8 cellular contexts compared by ENCODE assay signal in the genomic region with DNA sequence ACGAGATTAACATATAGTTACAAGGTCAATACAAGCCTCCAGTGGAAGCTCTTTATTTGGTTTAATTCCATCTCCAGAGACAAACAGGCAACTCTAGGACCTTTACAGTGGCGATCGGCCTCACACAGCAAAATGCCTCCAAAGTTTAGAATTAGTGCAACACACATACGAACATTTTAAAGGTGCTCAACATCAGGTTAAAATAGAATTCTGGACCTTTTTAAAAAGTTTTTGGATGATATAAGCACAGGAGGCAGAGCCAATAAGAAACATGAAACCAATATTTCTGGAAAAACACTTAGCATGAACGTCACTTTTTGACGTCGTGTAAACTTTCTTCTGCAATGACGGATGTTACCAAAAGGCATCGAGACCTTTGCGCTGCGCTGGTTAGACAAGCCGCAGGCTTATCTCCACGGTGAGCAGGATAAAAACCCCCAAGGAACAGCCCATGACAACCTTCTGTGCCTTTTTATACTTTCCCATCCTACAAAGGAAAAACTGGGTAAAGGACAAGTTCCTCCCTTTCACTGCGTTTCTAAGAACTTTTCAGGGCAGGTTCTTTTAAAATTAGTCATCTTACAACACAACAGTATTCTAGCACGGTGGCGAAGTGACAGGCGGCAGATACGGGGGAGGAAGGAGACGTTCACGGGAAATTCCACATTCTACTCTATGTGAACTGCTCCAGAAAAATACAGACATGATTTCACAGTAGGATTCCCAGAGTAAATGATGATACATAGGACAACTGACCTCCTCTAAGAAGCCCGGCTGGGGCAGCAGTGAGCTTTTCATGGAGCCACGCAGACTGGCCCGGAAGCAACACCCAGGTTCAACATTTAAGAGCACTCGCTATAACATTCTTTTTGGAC. TPM values are rescaled to one million over a fixed set of nuclear protein-coding genes. Genes with fewer than 3 reads are reported as not detected.
DNase-seq lines count a peak whose midpoint lies in the region; ATAC-seq, FAIRE-seq and TF ChIP-seq lines count a peak whose summit lies in the region.

No MANE protein-coding gene starts in this region.

- intact Hi-C loops in mammary epithelial cell (cut with micrococcal nuclease) = loop anchor here (5.0 kb wide), 1 partner anchor 75 kb away; no protein-coding TSS in a partner anchor
- intact Hi-C loops in sciatic nerve (cut with DNase I) = loop anchor here (10.0 kb wide), 2 partner anchors 167 to 347 kb away; a partner anchor contains a TSS

- TSS peak; percentile 37 for BruUV-seq in mammary epithelial cell (replicated peaks; lab: Mats Ljungman, UMichigan)

- peaks cover 50% of the 10 kb centered on the region for H3K4me1 Mint-ChIP-seq in nephron

- no peak overlapping the region for H3K4me3 ChIP-seq in mammary epithelial cell (replicated peaks in 1 of 3; ENCODE audit: insufficient read depth in 1 of 3, low read depth in 2 of 3, low read length in 3 of 3)

- no peak overlapping the region for H3K4me2 ChIP-seq in mammary epithelial cell (ENCODE audit: insufficient read depth, low read depth, low read length)

- CTCF ChIA-PET in mammary epithelial cell (lab: Charles Lee; ENCODE audit: low non-redundant PET) = no interaction called here

- H3K4me1 ChIP-seq in mammary epithelial cell (ENCODE audit: insufficient read depth, low read length) = peaks cover 22% of the 10 kb centered on the region

- DNase-seq in GM12892 (ENCODE audit: insufficient read length) (no peak), T follicular helper cell (ENCODE audit: low read depth) (peak; percentile 72), mammary epithelial cell (no peak), sciatic nerve (ENCODE audit: low spot score) (no peak), AG08395 (ENCODE audit: low spot score) (no peak), HK-2 (ENCODE audit: unreplicated experiment) (no peak)

- no peaks in the 10 kb centered on the region for H4K20me1 ChIP-seq in mammary epithelial cell (ENCODE audit: insufficient read depth, low read length)

- H2AFZ ChIP-seq in mammary epithelial cell (ENCODE audit: low read depth, low read length) = no peak overlapping the region

- no peaks in the 10 kb centered on the region for H3K9me3 Mint-ChIP-seq in nephron

- no peak for TF ChIP-seq CTCF in mammary epithelial cell (conservative IDR thresholded peaks at IDR 0.05 in 1 of 2, IDR thresholded peaks at IDR 0.05 in 1 of 2; ENCODE audit: extremely low read depth in 1 of 2, insufficient read depth in 1 of 2, low read depth in 1 of 2, low read length in 2 of 2)
- TF ChIP-seq CTCF in nephron (IDR thresholded peaks at IDR 0.05; ENCODE audit: unreplicated experiment in 3 of 3) = peak in 1 of 3 experiments; percentile 24

- dilution Hi-C loops in mammary epithelial cell (cut with HindIII; ENCODE audit: low sequenced_read_pairs) = no loop called here

- no peak overlapping the region for H3K9ac ChIP-seq in mammary epithelial cell (ENCODE audit: insufficient read depth, low read length)

- no peaks in the 10 kb centered on the region for H3K36me3 ChIP-seq in mammary epithelial cell (ENCODE audit: insufficient read depth, low read length)

- H3K9me3 ChIP-seq in mammary epithelial cell (replicated peaks; ENCODE audit: insufficient read depth, low read length) = no peaks in the 10 kb centered on the region

- peak overlapping the region in 2 of 3 experiments; percentile 27 to 43 for H3K4me3 Mint-ChIP-seq in nephron

- H3K36me3 Mint-ChIP-seq in nephron (ENCODE audit: low read depth) = peaks cover 29% of the 10 kb centered on the region

- no peaks in the 10 kb centered on the region for H3K79me2 ChIP-seq in mammary epithelial cell (ENCODE audit: insufficient read depth, low read length)

- peaks cover 9% of the 10 kb centered on the region for H3K27me3 Mint-ChIP-seq in nephron (ENCODE audit: low read depth)

- no peak overlapping the region for H3K27ac ChIP-seq in mammary epithelial cell (ENCODE audit: insufficient read depth, low read depth, low read length)

- TF ChIP-seq POLR2A in GM12892 (IDR thresholded peaks at IDR 0.05; ENCODE audit: low read depth, low read length) = no peak

- peak overlapping the region; percentile 19 to 74 (median 33) for H3K27ac Mint-ChIP-seq in nephron

- H3K27me3 ChIP-seq in mammary epithelial cell (ENCODE audit: insufficient read depth, low read length) = no peaks in the 10 kb centered on the region

- peak; percentile 74 for FAIRE-seq in GM12892 (lab: Jason Lieb, UNC)

- 86% methylated on average over 24 of the region's 24 CpGs for WGBS in mammary epithelial cell (ENCODE audit: low coverage, missing lambda C conversion rate)

- in situ Hi-C loops in mammary epithelial cell (cut with MboI; ENCODE audit: low sequenced_read_pairs in 2 of 2) = loop anchor here (10.0 to 25.0 kb wide), 3 partner anchors 157 to 350 kb away; a partner anchor contains a TSS

- no peak for ATAC-seq in HG02759 (IDR thresholded peaks at IDR 0.05; ENCODE audit: unreplicated experiment)
- no peak for ATAC-seq in sciatic nerve

RNA-seq across cellular contexts. Expression of a gene that starts 52.2 kb away (rescaled TPM):
- 9.1 TPM for polyA plus RNA-seq in GM12892 (2012; ENCODE audit: missing spikeins)
- total RNA-seq in mammary epithelial cell (10 to 100 TPM; 10.2 to 17.1 TPM), sciatic nerve (28.7 TPM)
- polyA plus RNA-seq in mammary epithelial cell = 10.3 TPM
- 22.0 TPM for polyA minus RNA-seq in mammary epithelial cell

RNA-seq across cellular contexts. Expression of a gene that starts 52.4 kb away (rescaled TPM):
- polyA plus RNA-seq in GM12892 (2012; ENCODE audit: missing spikeins) = 37.1 TPM
- total RNA-seq in mammary epithelial cell (10 to 100 TPM; 25.3 to 33.6 TPM), sciatic nerve (38.6 TPM)
- polyA plus RNA-seq in mammary epithelial cell = 41.9 TPM
- polyA minus RNA-seq in mammary epithelial cell = 15.3 TPM
